ENCODE assay signal across 21 cellular contexts in genomic region chr15:96746621-96747155, GRCh38.
DNase-seq lines count a peak whose midpoint lies in the region.
"Had no signal": no experiment of that assay in that cellular context is flagged by ENCODE, and none has a peak within 500 bp of the region (broad histone marks: within the 10 kb centered on the region; RNA-seq: fewer than 3 reads in every experiment).

No MANE protein-coding gene starts in this region.

- H3K4me2 ChIP-seq in neuronal stem cell (ENCODE audit: insufficient read depth, low read length, poor library complexity, severe bottlenecking) = no peak overlapping the region
- H3K4me2 ChIP-seq: BLaER1 treated with 17β-estradiol and CSF1 and Interleukin-3, amounts not matched to agents 10 nM and 100 nM had no signal

- H3K4me3 ChIP-seq in neuronal stem cell (ENCODE audit: low read length in 2 of 2) = no peak overlapping the region
- H3K4me3 ChIP-seq: BLaER1 treated with 17β-estradiol and CSF1 and Interleukin-3, amounts not matched to agents 10 nM and 100 nM; HAP-1 had no signal

- no peak overlapping the region for H2BK12ac ChIP-seq in neuronal stem cell (ENCODE audit: low read length)

- no peak overlapping the region for H3K4ac ChIP-seq in neuronal stem cell (ENCODE audit: low read length)

- H3K9me3 ChIP-seq in neuronal stem cell (replicated peaks in 1 of 2; ENCODE audit: control insufficient read depth in 2 of 2, insufficient read depth in 1 of 2, low read depth in 1 of 2, low read length in 2 of 2) = no peaks in the 10 kb centered on the region
- H3K9me3 ChIP-seq: BLaER1 treated with 17β-estradiol and CSF1 and Interleukin-3, amounts not matched to agents 10 nM and 100 nM; HAP-1 had no signal

- no peaks in the 10 kb centered on the region for H3K36me3 ChIP-seq in neuronal stem cell (replicated peaks in 1 of 2; ENCODE audit: control insufficient read depth in 2 of 2, insufficient read depth in 2 of 2, low read length in 2 of 2)
- H3K36me3 ChIP-seq: BLaER1 treated with 17β-estradiol and CSF1 and Interleukin-3, amounts not matched to agents 10 nM and 100 nM; HAP-1 had no signal

- peaks cover 0 to 28% (median 2%) of the 10 kb centered on the region in 3 experiments for H3K27me3 ChIP-seq in neuronal stem cell (ENCODE audit: control insufficient read depth in 3 of 3, insufficient read depth in 3 of 3, low read depth in 1 of 3, low read length in 3 of 3)
- H3K27me3 ChIP-seq: BLaER1 treated with 17β-estradiol and CSF1 and Interleukin-3, amounts not matched to agents 10 nM and 100 nM had no signal

- H3K27ac ChIP-seq in neuronal stem cell (replicated peaks; ENCODE audit: low read length) = peak overlapping the region; percentile 90
- H3K27ac ChIP-seq: BLaER1 treated with 17β-estradiol and CSF1 and Interleukin-3, amounts not matched to agents 10 nM and 100 nM; RWPE1 had no signal

- intact Hi-C loops in head of caudate nucleus (cut with DNase I) = no loop called here

- H2BK120ac ChIP-seq in neuronal stem cell (ENCODE audit: low read depth, low read length) = no peak overlapping the region

- H3K4me1 ChIP-seq in neuronal stem cell (ENCODE audit: control insufficient read depth in 2 of 2, insufficient read depth in 1 of 2, low read depth in 1 of 2, low read length in 2 of 2) = peaks cover 11 to 14% of the 10 kb centered on the region in 2 donors
- H3K4me1 ChIP-seq: BLaER1 treated with 17β-estradiol and CSF1 and Interleukin-3, amounts not matched to agents 10 nM and 100 nM; HAP-1 had no signal

- H3K23ac ChIP-seq in neuronal stem cell (ENCODE audit: low read depth, low read length, poor library complexity) = no peak overlapping the region

- H3K18ac ChIP-seq in neuronal stem cell (ENCODE audit: low read length) = no peak overlapping the region

- H3K9ac ChIP-seq in neuronal stem cell (ENCODE audit: low read depth, low read length, poor library complexity) = no peak overlapping the region
- H3K9ac ChIP-seq: BLaER1 treated with 17β-estradiol and CSF1 and Interleukin-3, amounts not matched to agents 10 nM and 100 nM had no signal

- no peak overlapping the region for H2AK5ac ChIP-seq in neuronal stem cell (ENCODE audit: low read depth, low read length)

- DNase-seq in NCI-H1417 (lab: John Stamatoyannopoulos, UW) = peak in 2 of 3 experiments; percentile 36 to 83
- peak; percentile 71 for DNase-seq in NCI-H2227 treated with DMSO at 0.1 percent for 48 hours (lab: John Stamatoyannopoulos, UW)
- peak; percentile 60 for DNase-seq in ecto neural progenitor cell (ENCODE audit: low spot score)
- DNase-seq in neuronal stem cell (ENCODE audit: low spot score) = peak; percentile 88
- no peak for DNase-seq in head of caudate nucleus
- DNase-seq in CD1c-positive myeloid dendritic cell (ENCODE audit: extremely low spot score) = no peak
- no peak for DNase-seq in activated CD4-positive, CD25-positive, alpha-beta regulatory T cell (lab: John Stamatoyannopoulos, UW)
- DNase-seq: CD4-positive, alpha-beta memory T cell; COR-L47; DMS53; GOT3; HFFc6; Karpas-422; NCI-H1092; NCI-H1436 treated with DMSO at 0.1 percent for 48 hours; NCI-H187 treated with DMSO at 0.1 percent for 48 hours; NCI-H524; SHP77 had no signal

- H4K8ac ChIP-seq in neuronal stem cell (ENCODE audit: low read depth, low read length) = no peak overlapping the region

- no peak overlapping the region for H4K91ac ChIP-seq in neuronal stem cell (ENCODE audit: low read depth, low read length, poor library complexity)

- H3K79me1 ChIP-seq in neuronal stem cell (ENCODE audit: low read depth, low read length) = no peaks in the 10 kb centered on the region

- H3K14ac ChIP-seq in neuronal stem cell (ENCODE audit: low read length) = no peak overlapping the region

- WGBS in neuronal stem cell (ENCODE audit: extremely low coverage in 2 of 2, insufficient read length in 2 of 2, insufficient replicate concordance in 1 of 2), 2 donors = no CpG with 5 or more reads among the region's 5 CpGs

- H2BK5ac ChIP-seq in neuronal stem cell (ENCODE audit: low read length) = no peak overlapping the region

- peak overlapping the region; percentile 34 for H2AFZ ChIP-seq in neuronal stem cell (ENCODE audit: low read length)

- H2BK15ac ChIP-seq in neuronal stem cell (ENCODE audit: low read length) = no peak overlapping the region

Comparison
In these comparisons a context has a peak if more than half of its experiments do, and no peak if none do; other contexts are left out.
1. DNase-seq: peak in NCI-H1417 (2 of 3), NCI-H2227 treated with DMSO at 0.1 percent for 48 hours (single experiment), ecto neural progenitor cell (single experiment) and neuronal stem cell (single experiment); none in head of caudate nucleus (0 of 42), CD1c-positive myeloid dendritic cell (single experiment) and activated CD4-positive, CD25-positive, alpha-beta regulatory T cell (0 of 4).